In the genomic region with DNA sequence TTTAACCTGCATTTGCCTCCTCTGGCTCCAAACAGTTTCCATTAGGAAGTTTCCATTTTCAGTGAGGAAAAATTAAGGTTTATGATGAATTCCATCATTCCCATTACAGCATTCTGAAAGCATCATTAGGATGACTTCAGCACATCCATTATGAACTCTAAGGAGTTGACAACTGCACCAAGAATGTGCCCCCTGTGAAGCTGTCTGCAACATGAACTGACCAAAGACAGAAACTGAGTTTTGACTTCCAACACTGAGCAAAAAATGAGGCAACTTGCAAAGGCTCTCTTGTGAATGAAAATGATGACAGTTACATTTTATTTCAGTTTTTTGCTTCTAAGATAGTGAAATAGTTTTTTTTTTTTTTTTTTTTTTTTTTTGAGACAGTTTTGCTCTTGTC, we compare ENCODE assay signal across 23 cellular contexts. TPM values are rescaled to one million over a fixed set of nuclear protein-coding genes. Genes with fewer than 3 reads are reported as not detected.
A peak's percentile ranks its signal among the peaks of the same experiment; 100 is the strongest.
DNase-seq lines count a peak whose midpoint lies in the region; ATAC-seq and TF ChIP-seq lines count a peak whose summit lies in the region.
"Had no signal": no experiment of that assay in that cellular context is flagged by ENCODE, and none has a peak within 500 bp of the region (broad histone marks: within the 10 kb centered on the region; RNA-seq: fewer than 3 reads in every experiment).

No MANE protein-coding gene starts in this region.

- no peak overlapping the region for H3K4me3 Mint-ChIP-seq in activated CD4-positive, alpha-beta memory T cell treated with anti-CD3 and anti-CD28 coated beads, Interleukin-2, amount 10 ng/mL, durations not matched to agents 7 days and 5 days
- H3K4me3 Mint-ChIP-seq in GM23338: no peak overlapping the region
- H3K4me3 Mint-ChIP-seq: activated CD8-positive, alpha-beta T cell treated with anti-CD3 and anti-CD28 coated beads for 36 hours; activated naive CD8-positive, alpha-beta T cell treated with anti-CD3 and anti-CD28 coated beads for 36 hours; activated T-cell treated with anti-CD3 and anti-CD28 coated beads, Interleukin-2, amount 50 U/mL, for 72 hours; CD4-positive, alpha-beta T cell; endodermal cell; natural killer cell had no signal

- H3K4me2 ChIP-seq in GM23338: no peak overlapping the region

- no peaks in the 10 kb centered on the region for H3K79me2 ChIP-seq in GM23338 (replicated peaks; ENCODE audit: insufficient read depth)

- peak; percentile 60 for DNase-seq in HCEC 1CT
- peak; percentile 60 for DNase-seq in astrocyte of the cerebellum (ENCODE audit: low read depth)
- no peak for DNase-seq in cerebellar nuclear complex (lab: John Stamatoyannopoulos, UW)
- DNase-seq in activated CD4-positive, alpha-beta memory T cell treated with anti-CD3 and anti-CD28 coated beads, Interleukin-2, amount 10 ng/mL, durations not matched to agents 7 days and 5 days: no peak
- no peak for DNase-seq in GM23338 (ENCODE audit: low spot score)
- DNase-seq: activated CD8-positive, alpha-beta T cell treated with anti-CD3 and anti-CD28 coated beads for 36 hours; activated naive CD8-positive, alpha-beta T cell treated with anti-CD3 and anti-CD28 coated beads for 36 hours; activated T-cell treated with anti-CD3 and anti-CD28 coated beads, Interleukin-2, amount 50 U/mL, for 72 hours; CD4-positive, alpha-beta T cell; DMS53; endodermal cell; H7; mammary epithelial cell; natural killer cell; NCI-H146; NCI-H345; NK-92 treated with Interleukin-12 subunit alpha and Interleukin-12 subunit beta, amount 100 ng/mL, for 24 hours; spleen; thyroid gland had no signal

- H3K27me3 ChIP-seq in gastroesophageal sphincter (no peaks in the 10 kb centered on the region), GM23338 (ENCODE audit: insufficient read depth) (peaks cover 4% of the 10 kb centered on the region; the same call in 1 of the 2 replicates)
- H3K27me3 ChIP-seq: spleen, thyroid gland had no signal

- H3K4me1 ChIP-seq in gastroesophageal sphincter (peaks cover 0 to 28% (median 3%) of the 10 kb centered on the region in 3 donors), GM23338 (ENCODE audit: insufficient read depth) (peaks cover 22% of the 10 kb centered on the region)

- peaks cover 11% of the 10 kb centered on the region for H3K4me1 Mint-ChIP-seq in activated CD4-positive, alpha-beta memory T cell treated with anti-CD3 and anti-CD28 coated beads, Interleukin-2, amount 10 ng/mL, durations not matched to agents 7 days and 5 days
- peaks cover 22% of the 10 kb centered on the region for H3K4me1 Mint-ChIP-seq in GM23338

- no peaks in the 10 kb centered on the region for H3K9me2 ChIP-seq in GM23338 (ENCODE audit: insufficient read depth)

- H3F3A ChIP-seq in GM23338 (replicated peaks; ENCODE audit: low read depth): no peaks in the 10 kb centered on the region

- peaks cover 2% of the 10 kb centered on the region for H3K27me3 Mint-ChIP-seq in activated CD4-positive, alpha-beta memory T cell treated with anti-CD3 and anti-CD28 coated beads, Interleukin-2, amount 10 ng/mL, durations not matched to agents 7 days and 5 days
- peaks cover 2% of the 10 kb centered on the region for H3K27me3 Mint-ChIP-seq in GM23338 (ENCODE audit: insufficient read depth, low read depth, poor library complexity)
- H3K27me3 Mint-ChIP-seq: activated CD8-positive, alpha-beta T cell treated with anti-CD3 and anti-CD28 coated beads for 36 hours; activated naive CD8-positive, alpha-beta T cell treated with anti-CD3 and anti-CD28 coated beads for 36 hours; CD4-positive, alpha-beta T cell had no signal

- H3K9me3 ChIP-seq in gastroesophageal sphincter: no peaks in the 10 kb centered on the region
- H3K9me3 ChIP-seq: thyroid gland had no signal

- no peak for ATAC-seq in gastroesophageal sphincter
- no peak for ATAC-seq in GM18868 (IDR thresholded peaks at IDR 0.05; ENCODE audit: unreplicated experiment)
- ATAC-seq in GM23338: no peak
- ATAC-seq: activated CD8-positive, alpha-beta T cell treated with anti-CD3 and anti-CD28 coated beads for 36 hours; activated T-cell treated with anti-CD3 and anti-CD28 coated beads, Interleukin-2, amount 50 U/mL, for 72 hours; natural killer cell had no signal

- no peak overlapping the region for H3K4me3 ChIP-seq in astrocyte of the cerebellum (ENCODE audit: low read depth, low read length)
- no peak overlapping the region for H3K4me3 ChIP-seq in gastroesophageal sphincter
- H3K4me3 ChIP-seq in GM23338: no peak overlapping the region
- H3K4me3 ChIP-seq: spleen, thyroid gland had no signal

- TF ChIP-seq CTCF in astrocyte of the cerebellum (IDR thresholded peaks at IDR 0.05; ENCODE audit: low read depth, low read length, missing control alignments) (no peak), gastroesophageal sphincter (IDR thresholded peaks at IDR 0.05) (no peak), GM23338 (conservative IDR thresholded peaks at IDR 0.05; ENCODE audit: low read depth in 2 of 2) (no peak)

- TF ChIP-seq EP300 in gastroesophageal sphincter (IDR thresholded peaks at IDR 0.05): no peak

- POLR2A ChIA-PET in activated CD4-positive, alpha-beta memory T cell treated with anti-CD3 and anti-CD28 coated beads, Interleukin-2, amount 10 ng/mL, durations not matched to agents 7 days and 5 days (lab: Charles Lee): no interaction called here

- no peaks in the 10 kb centered on the region for H4K20me1 ChIP-seq in GM23338 (replicated peaks; ENCODE audit: insufficient read depth)

- no peaks in the 10 kb centered on the region for H3K36me3 ChIP-seq in gastroesophageal sphincter
- no peaks in the 10 kb centered on the region for H3K36me3 ChIP-seq in GM23338 (ENCODE audit: insufficient read depth)
- H3K36me3 ChIP-seq: spleen, thyroid gland had no signal

- no peak for TF ChIP-seq POLR2A in gastroesophageal sphincter (IDR thresholded peaks at IDR 0.05)

- no peak overlapping the region for H3K27ac Mint-ChIP-seq in activated CD4-positive, alpha-beta memory T cell treated with anti-CD3 and anti-CD28 coated beads, Interleukin-2, amount 10 ng/mL, durations not matched to agents 7 days and 5 days
- H3K27ac Mint-ChIP-seq in GM23338: no peak overlapping the region
- H3K27ac Mint-ChIP-seq: activated CD8-positive, alpha-beta T cell treated with anti-CD3 and anti-CD28 coated beads for 36 hours; activated T-cell treated with anti-CD3 and anti-CD28 coated beads, Interleukin-2, amount 50 U/mL, for 72 hours; CD4-positive, alpha-beta T cell; endodermal cell; natural killer cell had no signal

- in situ Hi-C loops in astrocyte of the cerebellum (cut with HindIII; ENCODE audit: low sequenced_read_pairs): loop anchor here (5.0 kb wide), 1 partner anchor 72 kb away; no protein-coding TSS in a partner anchor

- H2AFZ ChIP-seq in GM23338: no peak overlapping the region

- H3K9me3 Mint-ChIP-seq in activated CD4-positive, alpha-beta memory T cell treated with anti-CD3 and anti-CD28 coated beads, Interleukin-2, amount 10 ng/mL, durations not matched to agents 7 days and 5 days: no peaks in the 10 kb centered on the region
- peaks cover 3% of the 10 kb centered on the region; the same call in 1 of the 3 replicates for H3K9me3 Mint-ChIP-seq in GM23338
- H3K9me3 Mint-ChIP-seq: natural killer cell had no signal

- no peaks in the 10 kb centered on the region for H3K36me3 Mint-ChIP-seq in activated CD4-positive, alpha-beta memory T cell treated with anti-CD3 and anti-CD28 coated beads, Interleukin-2, amount 10 ng/mL, durations not matched to agents 7 days and 5 days (ENCODE audit: low read depth)
- H3K36me3 Mint-ChIP-seq in GM23338 (ENCODE audit: low read depth): no peaks in the 10 kb centered on the region
- H3K36me3 Mint-ChIP-seq: natural killer cell had no signal

- CTCF ChIA-PET in activated CD4-positive, alpha-beta memory T cell treated with anti-CD3 and anti-CD28 coated beads, Interleukin-2, amount 10 ng/mL, durations not matched to agents 7 days and 5 days (lab: Charles Lee): no interaction called here

- H3K27ac ChIP-seq in gastroesophageal sphincter: peak overlapping the region in 3 of 4 donors; percentile 14 to 90 (median 85)
- no peak overlapping the region; the same call in 1 of the 2 replicates for H3K27ac ChIP-seq in GM23338 (ENCODE audit: low read depth)
- H3K27ac ChIP-seq: spleen, thyroid gland had no signal

TF ChIP-seq in GM23338, 12 proteins besides CTCF, POLR2A, EP300 and RAD21 (continues in another document):
- TF ChIP-seq NANOG (IDR thresholded peaks at IDR 0.05; ENCODE audit: borderline replicate concordance) (no peak), JUNB (IDR thresholded peaks at IDR 0.05; ENCODE audit: unreplicated experiment) (no peak), CREB1 (CRISPR knock-in tag; IDR thresholded peaks at IDR 0.05; ENCODE audit: low read depth) (no peak)

RNA-seq across cellular contexts. Expression of a gene that starts 18.3 kb away (rescaled TPM):
- 1 to 10 TPM in 3 of 4 donors, under 1 TPM in 1; 0.64 to 6.4 (median 3.0) TPM for total RNA-seq in gastroesophageal sphincter
- under 1 TPM in 1 of 2 experiments, not detected in 1; 0.40 TPM for total RNA-seq in activated CD4-positive, alpha-beta memory T cell treated with anti-CD3 and anti-CD28 coated beads, Interleukin-2, amount 10 ng/mL, durations not matched to agents 7 days and 5 days
- 0.07 TPM in 1 of 2 replicates, not detected in the other for total RNA-seq in GM23338 (2014; rRNA removed; shearing (Covaris generic))
- polyA plus RNA-seq in GM23338 (2016; fragmentation: Nextera tagmentation; extraction: Ambion mirVana): not detected in 2 replicates
- total RNA-seq: activated CD8-positive, alpha-beta T cell treated with anti-CD3 and anti-CD28 coated beads for 36 hours; CD4-positive, alpha-beta T cell; HT1080; RPMI7951 had no signal

Comparison
In these comparisons a context has a peak if more than half of its experiments do, and no peak if none do; other contexts are left out.
1. DNase-seq: peak in HCEC 1CT (single experiment) and astrocyte of the cerebellum (single experiment); none in cerebellar nuclear complex (0 of 2), activated CD4-positive, alpha-beta memory T cell treated with anti-CD3 and anti-CD28 coated beads, Interleukin-2, amount 10 ng/mL, durations not matched to agents 7 days and 5 days (single experiment) and GM23338 (single experiment).